1 cellular context compared by ENCODE assay signal in the genomic region with DNA sequence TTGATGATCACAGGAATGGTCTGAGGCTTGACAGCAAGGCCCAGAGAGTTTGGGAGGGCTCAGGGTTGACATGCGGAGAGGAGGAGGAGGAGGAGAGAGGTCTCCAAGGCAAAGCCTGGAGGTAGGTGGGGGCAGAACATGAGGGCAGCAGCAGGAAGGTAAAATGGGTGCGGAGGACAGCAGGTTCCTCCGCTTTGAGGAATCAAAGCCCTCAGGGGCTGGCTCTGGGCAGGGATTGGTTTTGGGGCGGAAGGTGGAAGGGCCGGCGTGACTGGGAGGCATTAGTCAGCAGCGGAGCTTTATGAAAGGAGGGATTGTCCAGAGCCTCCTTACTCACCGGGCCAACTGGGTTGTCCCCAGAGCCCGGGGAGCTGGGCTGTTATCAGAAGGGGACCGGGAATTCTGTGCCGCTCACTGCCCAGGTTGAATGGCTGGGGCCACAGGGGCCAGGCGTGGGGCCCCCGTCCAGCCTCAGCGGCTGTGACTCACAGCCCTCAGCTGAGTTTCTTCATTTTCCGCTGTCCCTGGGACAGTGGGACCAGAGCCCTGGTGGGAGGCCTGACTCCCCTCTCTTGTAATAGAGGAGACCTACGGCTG.
TF ChIP-seq lines count a peak whose summit lies in the region.

No MANE protein-coding gene starts in this region.

TF ChIP-seq in HepG2, 621 proteins besides CTCF, POLR2A, EP300 and RAD21 (continued from another document):
- TF ChIP-seq, protein P1, sequence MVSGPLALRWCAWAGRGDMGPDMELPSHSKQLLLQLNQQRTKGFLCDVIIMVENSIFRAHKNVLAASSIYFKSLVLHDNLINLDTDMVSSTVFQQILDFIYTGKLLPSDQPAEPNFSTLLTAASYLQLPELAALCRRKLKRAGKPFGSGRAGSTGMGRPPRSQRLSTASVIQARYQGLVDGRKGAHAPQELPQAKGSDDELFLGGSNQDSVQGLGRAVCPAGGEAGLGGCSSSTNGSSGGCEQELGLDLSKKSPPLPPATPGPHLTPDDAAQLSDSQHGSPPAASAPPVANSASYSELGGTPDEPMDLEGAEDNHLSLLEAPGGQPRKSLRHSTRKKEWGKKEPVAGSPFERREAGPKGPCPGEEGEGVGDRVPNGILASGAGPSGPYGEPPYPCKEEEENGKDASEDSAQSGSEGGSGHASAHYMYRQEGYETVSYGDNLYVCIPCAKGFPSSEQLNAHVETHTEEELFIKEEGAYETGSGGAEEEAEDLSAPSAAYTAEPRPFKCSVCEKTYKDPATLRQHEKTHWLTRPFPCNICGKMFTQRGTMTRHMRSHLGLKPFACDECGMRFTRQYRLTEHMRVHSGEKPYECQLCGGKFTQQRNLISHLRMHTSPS (CRISPR knock-in tag; IDR thresholded peaks at IDR 0.05; ENCODE audit: low read depth) = 0 out of 2 replicates have a peak, but pooled peaks have one; percentile 30
- no peak for TF ChIP-seq TOE1 (CRISPR knock-in tag; IDR thresholded peaks at IDR 0.05)
- peak; percentile 62 for TF ChIP-seq HNRNPLL (IDR thresholded peaks at IDR 0.05; ENCODE audit: low read depth, low read length, poor library complexity, severe bottlenecking)
- TF ChIP-seq, protein P2, sequence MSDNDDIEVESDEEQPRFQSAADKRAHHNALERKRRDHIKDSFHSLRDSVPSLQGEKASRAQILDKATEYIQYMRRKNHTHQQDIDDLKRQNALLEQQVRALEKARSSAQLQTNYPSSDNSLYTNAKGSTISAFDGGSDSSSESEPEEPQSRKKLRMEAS (IDR thresholded peaks at IDR 0.05) = 0 out of 2 replicates have a peak, but pooled peaks have one; percentile 44
- TF ChIP-seq IRX3 (CRISPR knock-in tag; IDR thresholded peaks at IDR 0.05; ENCODE audit: borderline replicate concordance, low read depth) = no peak
- TF ChIP-seq DMAP1 (CRISPR knock-in tag; IDR thresholded peaks at IDR 0.05) = no peak
- peak; percentile 51; the same call in 1 of the 2 replicates for TF ChIP-seq IRF2 (CRISPR knock-in tag; IDR thresholded peaks at IDR 0.05)
- 0 out of 2 replicates have a peak, but pooled peaks have one; percentile 47 for TF ChIP-seq BCL6 (CRISPR knock-in tag; IDR thresholded peaks at IDR 0.05)
- TF ChIP-seq HMG20B (CRISPR knock-in tag; conservative IDR thresholded peaks at IDR 0.05) = 0 out of 2 replicates have a peak, but pooled peaks have one; percentile 39
- TF ChIP-seq, protein P3, sequence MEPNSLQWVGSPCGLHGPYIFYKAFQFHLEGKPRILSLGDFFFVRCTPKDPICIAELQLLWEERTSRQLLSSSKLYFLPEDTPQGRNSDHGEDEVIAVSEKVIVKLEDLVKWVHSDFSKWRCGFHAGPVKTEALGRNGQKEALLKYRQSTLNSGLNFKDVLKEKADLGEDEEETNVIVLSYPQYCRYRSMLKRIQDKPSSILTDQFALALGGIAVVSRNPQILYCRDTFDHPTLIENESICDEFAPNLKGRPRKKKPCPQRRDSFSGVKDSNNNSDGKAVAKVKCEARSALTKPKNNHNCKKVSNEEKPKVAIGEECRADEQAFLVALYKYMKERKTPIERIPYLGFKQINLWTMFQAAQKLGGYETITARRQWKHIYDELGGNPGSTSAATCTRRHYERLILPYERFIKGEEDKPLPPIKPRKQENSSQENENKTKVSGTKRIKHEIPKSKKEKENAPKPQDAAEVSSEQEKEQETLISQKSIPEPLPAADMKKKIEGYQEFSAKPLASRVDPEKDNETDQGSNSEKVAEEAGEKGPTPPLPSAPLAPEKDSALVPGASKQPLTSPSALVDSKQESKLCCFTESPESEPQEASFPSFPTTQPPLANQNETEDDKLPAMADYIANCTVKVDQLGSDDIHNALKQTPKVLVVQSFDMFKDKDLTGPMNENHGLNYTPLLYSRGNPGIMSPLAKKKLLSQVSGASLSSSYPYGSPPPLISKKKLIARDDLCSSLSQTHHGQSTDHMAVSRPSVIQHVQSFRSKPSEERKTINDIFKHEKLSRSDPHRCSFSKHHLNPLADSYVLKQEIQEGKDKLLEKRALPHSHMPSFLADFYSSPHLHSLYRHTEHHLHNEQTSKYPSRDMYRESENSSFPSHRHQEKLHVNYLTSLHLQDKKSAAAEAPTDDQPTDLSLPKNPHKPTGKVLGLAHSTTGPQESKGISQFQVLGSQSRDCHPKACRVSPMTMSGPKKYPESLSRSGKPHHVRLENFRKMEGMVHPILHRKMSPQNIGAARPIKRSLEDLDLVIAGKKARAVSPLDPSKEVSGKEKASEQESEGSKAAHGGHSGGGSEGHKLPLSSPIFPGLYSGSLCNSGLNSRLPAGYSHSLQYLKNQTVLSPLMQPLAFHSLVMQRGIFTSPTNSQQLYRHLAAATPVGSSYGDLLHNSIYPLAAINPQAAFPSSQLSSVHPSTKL (CRISPR knock-in tag; IDR thresholded peaks at IDR 0.05) = peak; percentile 82
- peak; percentile 56 for TF ChIP-seq RARA (CRISPR knock-in tag; IDR thresholded peaks at IDR 0.05)
- TF ChIP-seq ISL2 (CRISPR knock-in tag; IDR thresholded peaks at IDR 0.05) = peak; percentile 40; the same call in 1 of the 2 replicates
- TF ChIP-seq EZH2 (conservative IDR thresholded peaks at IDR 0.05; ENCODE audit: low read depth, low read length) = no peak
- TF ChIP-seq SRSF1 (optimal IDR thresholded peaks at IDR 0.05; ENCODE audit: low read depth, low read length) = peak; percentile 47
- TF ChIP-seq ELF4 (CRISPR knock-in tag; IDR thresholded peaks at IDR 0.05; ENCODE audit: borderline replicate concordance) = no peak
- TF ChIP-seq, protein P4, sequence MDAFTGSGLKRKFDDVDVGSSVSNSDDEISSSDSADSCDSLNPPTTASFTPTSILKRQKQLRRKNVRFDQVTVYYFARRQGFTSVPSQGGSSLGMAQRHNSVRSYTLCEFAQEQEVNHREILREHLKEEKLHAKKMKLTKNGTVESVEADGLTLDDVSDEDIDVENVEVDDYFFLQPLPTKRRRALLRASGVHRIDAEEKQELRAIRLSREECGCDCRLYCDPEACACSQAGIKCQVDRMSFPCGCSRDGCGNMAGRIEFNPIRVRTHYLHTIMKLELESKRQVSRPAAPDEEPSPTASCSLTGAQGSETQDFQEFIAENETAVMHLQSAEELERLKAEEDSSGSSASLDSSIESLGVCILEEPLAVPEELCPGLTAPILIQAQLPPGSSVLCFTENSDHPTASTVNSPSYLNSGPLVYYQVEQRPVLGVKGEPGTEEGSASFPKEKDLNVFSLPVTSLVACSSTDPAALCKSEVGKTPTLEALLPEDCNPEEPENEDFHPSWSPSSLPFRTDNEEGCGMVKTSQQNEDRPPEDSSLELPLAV (CRISPR knock-in tag; conservative IDR thresholded peaks at IDR 0.05; ENCODE audit: low read depth) = no peak
- peak; percentile 52; the same call in 1 of the 2 replicates for TF ChIP-seq RBFOX2 (IDR thresholded peaks at IDR 0.05; ENCODE audit: low read depth, low read length)
- TF ChIP-seq, protein P5, sequence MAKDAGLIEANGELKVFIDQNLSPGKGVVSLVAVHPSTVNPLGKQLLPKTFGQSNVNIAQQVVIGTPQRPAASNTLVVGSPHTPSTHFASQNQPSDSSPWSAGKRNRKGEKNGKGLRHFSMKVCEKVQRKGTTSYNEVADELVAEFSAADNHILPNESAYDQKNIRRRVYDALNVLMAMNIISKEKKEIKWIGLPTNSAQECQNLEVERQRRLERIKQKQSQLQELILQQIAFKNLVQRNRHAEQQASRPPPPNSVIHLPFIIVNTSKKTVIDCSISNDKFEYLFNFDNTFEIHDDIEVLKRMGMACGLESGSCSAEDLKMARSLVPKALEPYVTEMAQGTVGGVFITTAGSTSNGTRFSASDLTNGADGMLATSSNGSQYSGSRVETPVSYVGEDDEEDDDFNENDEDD (CRISPR knock-in tag; IDR thresholded peaks at IDR 0.05; ENCODE audit: borderline replicate concordance) = peak; percentile 40; the same call in 1 of the 2 replicates
- TF ChIP-seq HDAC2 (CRISPR knock-in tag; IDR thresholded peaks at IDR 0.05) = peak; percentile 49; the same call in 1 of the 2 replicates
- TF ChIP-seq HMG20A (CRISPR knock-in tag; IDR thresholded peaks at IDR 0.05; ENCODE audit: borderline replicate concordance) = peak; percentile 74; the same call in 1 of the 2 replicates
- peak; percentile 44 for TF ChIP-seq GABPB1 (CRISPR knock-in tag; IDR thresholded peaks at IDR 0.05)
